35 cellular contexts compared by ENCODE assay signal in the genomic region with DNA sequence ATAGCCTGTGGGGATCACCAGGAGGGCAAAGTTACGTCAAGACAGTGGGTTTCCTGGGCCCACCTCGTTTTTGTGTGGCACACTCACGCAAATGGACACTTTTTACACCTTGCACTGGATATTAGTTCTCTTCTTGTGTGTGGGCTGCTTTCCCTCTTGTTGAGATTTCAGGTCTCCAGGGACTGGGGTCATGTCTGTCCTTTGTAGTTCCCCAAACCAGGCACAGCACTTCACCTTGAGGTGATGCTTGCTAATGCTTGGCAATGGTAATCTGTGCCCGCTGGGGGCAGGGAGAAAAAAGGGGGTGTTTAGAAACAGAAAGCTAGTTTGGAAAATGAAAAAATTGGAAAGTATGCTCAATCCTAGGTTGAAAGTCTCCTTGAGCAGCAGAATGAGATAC.
"Had no signal": no experiment of that assay in that cellular context is flagged by ENCODE, and none has a peak within 500 bp of the region (broad histone marks: within the 10 kb centered on the region; RNA-seq: fewer than 3 reads in every experiment).

No MANE protein-coding gene starts in this region.

- H3K9me3 Mint-ChIP-seq: activated CD4-positive, alpha-beta memory T cell treated with anti-CD3 and anti-CD28 coated beads for 36 hours; activated naive CD4-positive, alpha-beta T cell treated with anti-CD3 and anti-CD28 coated beads for 36 hours; activated naive CD8-positive, alpha-beta T cell treated with anti-CD3 and anti-CD28 coated beads, Interleukin-2, amount 50 U/mL, for 24 hours; dendritic cell treated with granulocyte-macrophage colony-stimulating factor and Interleukin-4, amounts not matched to agents 40 ng/mL and 50 ng/mL, for 4 days; endodermal cell had no signal

- H3K4me1 ChIP-seq: colonic mucosa had no signal

- DNase-seq: activated CD4-positive, alpha-beta memory T cell treated with anti-CD3 and anti-CD28 coated beads for 36 hours; activated CD4-positive, alpha-beta T cell treated with anti-CD3 and anti-CD28 coated beads for 36 hours; activated CD4-positive, alpha-beta T cell treated with anti-CD3 and anti-CD28 coated beads, Interleukin-2, amount 10 ng/mL, durations not matched to agents 24 days and 14 days; activated CD4-positive, CD25-positive, alpha-beta regulatory T cell; activated CD4-positive, CD25-positive, alpha-beta regulatory T cell treated with anti-CD3 and anti-CD28 coated beads, Interleukin-2, amount 50 U/mL, for 72 hours; activated CD8-positive, alpha-beta memory T cell treated with anti-CD3 and anti-CD28 coated beads, Interleukin-2, amount 10 ng/mL, durations not matched to agents 7 days and 5 days; activated CD8-positive, alpha-beta memory T cell treated with anti-CD3 and anti-CD28 coated beads, Interleukin-2, amount 50 U/mL, for 4 hours; activated CD8-positive, alpha-beta T cell treated with anti-CD3 and anti-CD28 coated beads, Interleukin-2, amount 10 ng/mL, durations not matched to agents 7 days and 5 days; activated effector memory CD4-positive, alpha-beta T cell treated with anti-CD3 and anti-CD28 coated beads, Interleukin-2, amount 50 U/mL, for 16 hours; activated naive CD4-positive, alpha-beta T cell treated with anti-CD3 and anti-CD28 coated beads for 36 hours; activated naive CD8-positive, alpha-beta T cell treated with anti-CD3 and anti-CD28 coated beads for 36 hours; activated naive CD8-positive, alpha-beta T cell treated with anti-CD3 and anti-CD28 coated beads, Interleukin-2, amount 50 U/mL, for 24 hours; activated T-cell treated with anti-CD3 and anti-CD28 coated beads, Interleukin-2, amount 50 U/mL, for 1 hour; activated T-cell treated with anti-CD3 and anti-CD28 coated beads, Interleukin-2, amount 50 U/mL, for 48 hours; amygdala; aorta; central memory CD4-positive, alpha-beta T cell; cerebellar nuclear complex; colonic mucosa; dorsolateral prefrontal cortex; effector memory CD4-positive, alpha-beta T cell; endodermal cell; foreskin fibroblast; T-helper 9 cell; WERI-Rb-1 had no signal

- H3K27ac ChIP-seq: breast epithelium, cardiac muscle cell, colonic mucosa, dorsolateral prefrontal cortex, WERI-Rb-1 had no signal

- H3K27ac Mint-ChIP-seq: activated CD4-positive, alpha-beta memory T cell treated with anti-CD3 and anti-CD28 coated beads for 36 hours; activated CD4-positive, alpha-beta T cell treated with anti-CD3 and anti-CD28 coated beads for 36 hours; activated CD4-positive, alpha-beta T cell treated with anti-CD3 and anti-CD28 coated beads, Interleukin-2, amount 10 ng/mL, durations not matched to agents 24 days and 14 days; activated CD8-positive, alpha-beta memory T cell treated with anti-CD3 and anti-CD28 coated beads, Interleukin-2, amount 10 ng/mL, durations not matched to agents 7 days and 5 days; activated CD8-positive, alpha-beta T cell treated with anti-CD3 and anti-CD28 coated beads, Interleukin-2, amount 10 ng/mL, durations not matched to agents 7 days and 5 days; activated naive CD4-positive, alpha-beta T cell treated with anti-CD3 and anti-CD28 coated beads for 36 hours; activated naive CD4-positive, alpha-beta T cell treated with anti-CD3 and anti-CD28 coated beads, Interleukin-2, amount 50 U/mL, for 24 hours; activated naive CD8-positive, alpha-beta T cell treated with anti-CD3 and anti-CD28 coated beads for 36 hours; activated naive CD8-positive, alpha-beta T cell treated with anti-CD3 and anti-CD28 coated beads, Interleukin-2, amount 50 U/mL, for 24 hours; activated T-helper 1 cell treated with anti-CD3 and anti-CD28 coated beads, Interleukin-12 subunit alpha, Interleukin-12 subunit beta, Interleukin-2, Interleukin-4 antibody, amounts not matched to agents 30 ng/mL and 10 ng/mL and 1 ng/mL, durations not matched to agents 14 hours and 24 hours and 36 hours; activated T-helper 2 cell treated with anti-CD3 and anti-CD28 coated beads, Interferon-gamma antibody, Interleukin-2, Interleukin-4, amounts not matched to agents 10 μg/mL and 5 μg/mL and 100 μg/mL, durations not matched to agents 14 hours and 24 hours and 36 hours; brain; dendritic cell treated with granulocyte-macrophage colony-stimulating factor and Interleukin-4, amounts not matched to agents 40 ng/mL and 50 ng/mL, for 4 days; endodermal cell; T-helper 1 cell treated with Interleukin-12 subunit alpha and Interleukin-12 subunit beta and Interleukin-4 antibody, amounts not matched to agents 30 μg/mL and 1 μg/mL, for 36 hours had no signal

- H3K9me3 ChIP-seq: adrenal gland, breast epithelium, colonic mucosa had no signal

- ATAC-seq: activated CD4-positive, alpha-beta T cell treated with anti-CD3 and anti-CD28 coated beads for 36 hours; activated CD8-positive, alpha-beta memory T cell treated with anti-CD3 and anti-CD28 coated beads, Interleukin-2, amount 10 ng/mL, durations not matched to agents 7 days and 5 days; activated CD8-positive, alpha-beta T cell treated with anti-CD3 and anti-CD28 coated beads, Interleukin-2, amount 10 ng/mL, durations not matched to agents 7 days and 5 days; activated naive CD8-positive, alpha-beta T cell treated with anti-CD3 and anti-CD28 coated beads, Interleukin-2, amount 50 U/mL, for 24 hours; esophagus mucosa had no signal

- H3K36me3 ChIP-seq: adrenal gland, breast epithelium, cardiac muscle cell, colonic mucosa, WERI-Rb-1 had no signal

- H3K4me3 Mint-ChIP-seq: activated CD4-positive, alpha-beta memory T cell treated with anti-CD3 and anti-CD28 coated beads for 36 hours; activated CD4-positive, alpha-beta T cell treated with anti-CD3 and anti-CD28 coated beads for 36 hours; activated CD4-positive, alpha-beta T cell treated with anti-CD3 and anti-CD28 coated beads, Interleukin-2, amount 10 ng/mL, durations not matched to agents 24 days and 14 days; activated CD8-positive, alpha-beta memory T cell treated with anti-CD3 and anti-CD28 coated beads, Interleukin-2, amount 10 ng/mL, durations not matched to agents 7 days and 5 days; activated CD8-positive, alpha-beta T cell treated with anti-CD3 and anti-CD28 coated beads, Interleukin-2, amount 10 ng/mL, durations not matched to agents 7 days and 5 days; activated naive CD4-positive, alpha-beta T cell treated with anti-CD3 and anti-CD28 coated beads for 36 hours; activated naive CD4-positive, alpha-beta T cell treated with anti-CD3 and anti-CD28 coated beads, Interleukin-2, amount 50 U/mL, for 24 hours; activated naive CD8-positive, alpha-beta T cell treated with anti-CD3 and anti-CD28 coated beads for 36 hours; activated naive CD8-positive, alpha-beta T cell treated with anti-CD3 and anti-CD28 coated beads, Interleukin-2, amount 50 U/mL, for 24 hours; activated T-helper 1 cell treated with anti-CD3 and anti-CD28 coated beads, Interleukin-12 subunit alpha, Interleukin-12 subunit beta, Interleukin-2, Interleukin-4 antibody, amounts not matched to agents 30 ng/mL and 10 ng/mL and 1 ng/mL, durations not matched to agents 14 hours and 24 hours and 36 hours; brain; dendritic cell treated with granulocyte-macrophage colony-stimulating factor and Interleukin-4, amounts not matched to agents 40 ng/mL and 50 ng/mL, for 4 days; endodermal cell; T-helper 1 cell treated with Interleukin-12 subunit alpha and Interleukin-12 subunit beta and Interleukin-4 antibody, amounts not matched to agents 30 μg/mL and 1 μg/mL, for 36 hours had no signal

- H3K36me3 Mint-ChIP-seq: activated CD4-positive, alpha-beta memory T cell treated with anti-CD3 and anti-CD28 coated beads for 36 hours; activated CD8-positive, alpha-beta memory T cell treated with anti-CD3 and anti-CD28 coated beads, Interleukin-2, amount 10 ng/mL, durations not matched to agents 7 days and 5 days; activated naive CD4-positive, alpha-beta T cell treated with anti-CD3 and anti-CD28 coated beads, Interleukin-2, amount 50 U/mL, for 24 hours; brain had no signal

- H3K4me3 ChIP-seq: adrenal gland, breast epithelium, cardiac muscle cell, colonic mucosa, dorsolateral prefrontal cortex had no signal

- H3K4me1 Mint-ChIP-seq: brain had no signal

- H3K27me3 Mint-ChIP-seq: activated CD8-positive, alpha-beta memory T cell treated with anti-CD3 and anti-CD28 coated beads, Interleukin-2, amount 10 ng/mL, durations not matched to agents 7 days and 5 days; activated naive CD4-positive, alpha-beta T cell treated with anti-CD3 and anti-CD28 coated beads, Interleukin-2, amount 50 U/mL, for 24 hours; activated naive CD8-positive, alpha-beta T cell treated with anti-CD3 and anti-CD28 coated beads for 36 hours; activated naive CD8-positive, alpha-beta T cell treated with anti-CD3 and anti-CD28 coated beads, Interleukin-2, amount 50 U/mL, for 24 hours; brain; dendritic cell treated with granulocyte-macrophage colony-stimulating factor and Interleukin-4, amounts not matched to agents 40 ng/mL and 50 ng/mL, for 4 days had no signal

- H3K27me3 ChIP-seq: adrenal gland, breast epithelium, cardiac muscle cell, colonic mucosa, dorsolateral prefrontal cortex had no signal
